ENCODE assay signal across 1 cellular context in the genomic region with DNA sequence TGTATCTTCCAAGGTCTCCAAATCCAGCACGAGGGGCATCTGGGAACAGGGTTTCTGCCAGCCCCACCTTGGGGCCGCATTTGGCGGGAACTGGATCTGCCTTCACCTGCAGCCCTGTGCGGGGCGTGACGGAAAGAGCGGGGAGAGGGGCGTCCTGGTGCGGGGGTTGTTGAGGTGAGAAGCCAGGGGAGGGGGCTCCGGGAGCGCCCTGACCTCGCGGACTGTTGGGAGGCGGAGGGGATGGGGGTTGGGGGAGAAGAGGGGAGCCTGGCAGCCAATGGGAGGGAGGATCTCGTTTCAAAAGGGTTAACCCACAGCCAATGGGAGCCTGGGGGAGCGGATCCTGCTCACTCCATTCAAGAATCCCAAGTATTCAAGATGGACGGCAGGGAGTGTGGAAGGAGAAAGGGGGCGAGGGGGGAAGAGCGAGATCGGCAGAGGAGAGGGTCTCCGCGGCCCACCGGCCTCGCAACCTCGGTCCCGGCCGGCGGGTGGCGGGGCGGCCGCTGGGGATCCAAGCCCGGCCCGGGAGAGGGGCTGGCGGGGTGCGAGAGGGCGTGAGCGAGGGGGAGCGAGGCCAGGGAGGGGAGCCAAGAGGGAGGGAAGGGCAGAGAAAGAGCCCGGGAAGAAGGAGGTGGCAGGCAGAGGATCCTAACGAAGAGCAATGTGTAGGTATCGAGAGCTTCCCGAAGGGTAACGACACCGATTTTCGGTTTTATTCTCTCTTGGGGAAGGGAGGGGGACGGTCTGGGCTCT.
TF ChIP-seq lines count a peak whose summit lies in the region.

No MANE protein-coding gene starts in this region.

TF ChIP-seq in SK-N-SH treated with all-trans-retinoic acid at 6 μM for 48 hours, 23 proteins besides CTCF, POLR2A, EP300 and RAD21:
- TF ChIP-seq, protein P1, sequence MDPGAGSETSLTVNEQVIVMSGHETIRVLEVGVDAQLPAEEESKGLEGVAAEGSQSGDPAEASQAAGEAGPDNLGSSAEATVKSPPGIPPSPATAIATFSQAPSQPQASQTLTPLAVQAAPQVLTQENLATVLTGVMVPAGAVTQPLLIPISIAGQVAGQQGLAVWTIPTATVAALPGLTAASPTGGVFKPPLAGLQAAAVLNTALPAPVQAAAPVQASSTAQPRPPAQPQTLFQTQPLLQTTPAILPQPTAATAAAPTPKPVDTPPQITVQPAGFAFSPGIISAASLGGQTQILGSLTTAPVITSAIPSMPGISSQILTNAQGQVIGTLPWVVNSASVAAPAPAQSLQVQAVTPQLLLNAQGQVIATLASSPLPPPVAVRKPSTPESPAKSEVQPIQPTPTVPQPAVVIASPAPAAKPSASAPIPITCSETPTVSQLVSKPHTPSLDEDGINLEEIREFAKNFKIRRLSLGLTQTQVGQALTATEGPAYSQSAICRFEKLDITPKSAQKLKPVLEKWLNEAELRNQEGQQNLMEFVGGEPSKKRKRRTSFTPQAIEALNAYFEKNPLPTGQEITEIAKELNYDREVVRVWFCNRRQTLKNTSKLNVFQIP (CRISPR knock-in tag; IDR thresholded peaks at IDR 0.05; ENCODE audit: borderline replicate concordance, low read depth), result no peak
- TF ChIP-seq ZNF8 (CRISPR knock-in tag; IDR thresholded peaks at IDR 0.05) (no peak), ISL1 (CRISPR knock-in tag; IDR thresholded peaks at IDR 0.05) (no peak), TCF4 (CRISPR knock-in tag; IDR thresholded peaks at IDR 0.05; ENCODE audit: borderline replicate concordance) (no peak), TOX (CRISPR knock-in tag; IDR thresholded peaks at IDR 0.05; ENCODE audit: borderline replicate concordance) (no peak), CSDC2 (CRISPR knock-in tag; IDR thresholded peaks at IDR 0.05) (no peak), ZNF70 (CRISPR knock-in tag; IDR thresholded peaks at IDR 0.05) (no peak), BACH2 (CRISPR knock-in tag; IDR thresholded peaks at IDR 0.05; ENCODE audit: borderline replicate concordance) (no peak), GLIS3 (CRISPR knock-in tag; IDR thresholded peaks at IDR 0.05) (no peak), ZC3H10 (CRISPR knock-in tag; IDR thresholded peaks at IDR 0.05) (no peak), OSR1 (CRISPR knock-in tag; IDR thresholded peaks at IDR 0.05) (no peak), ZNF565 (CRISPR knock-in tag; conservative IDR thresholded peaks at IDR 0.05; ENCODE audit: low read depth) (no peak), ARNTL (CRISPR knock-in tag; IDR thresholded peaks at IDR 0.05; ENCODE audit: borderline replicate concordance, low read depth) (no peak), PPARA (CRISPR knock-in tag; IDR thresholded peaks at IDR 0.05; ENCODE audit: borderline replicate concordance) (no peak), ZFP3 (CRISPR knock-in tag; IDR thresholded peaks at IDR 0.05) (no peak), CREB5 (CRISPR knock-in tag; IDR thresholded peaks at IDR 0.05; ENCODE audit: low read depth) (no peak)
- TF ChIP-seq, protein P2, sequence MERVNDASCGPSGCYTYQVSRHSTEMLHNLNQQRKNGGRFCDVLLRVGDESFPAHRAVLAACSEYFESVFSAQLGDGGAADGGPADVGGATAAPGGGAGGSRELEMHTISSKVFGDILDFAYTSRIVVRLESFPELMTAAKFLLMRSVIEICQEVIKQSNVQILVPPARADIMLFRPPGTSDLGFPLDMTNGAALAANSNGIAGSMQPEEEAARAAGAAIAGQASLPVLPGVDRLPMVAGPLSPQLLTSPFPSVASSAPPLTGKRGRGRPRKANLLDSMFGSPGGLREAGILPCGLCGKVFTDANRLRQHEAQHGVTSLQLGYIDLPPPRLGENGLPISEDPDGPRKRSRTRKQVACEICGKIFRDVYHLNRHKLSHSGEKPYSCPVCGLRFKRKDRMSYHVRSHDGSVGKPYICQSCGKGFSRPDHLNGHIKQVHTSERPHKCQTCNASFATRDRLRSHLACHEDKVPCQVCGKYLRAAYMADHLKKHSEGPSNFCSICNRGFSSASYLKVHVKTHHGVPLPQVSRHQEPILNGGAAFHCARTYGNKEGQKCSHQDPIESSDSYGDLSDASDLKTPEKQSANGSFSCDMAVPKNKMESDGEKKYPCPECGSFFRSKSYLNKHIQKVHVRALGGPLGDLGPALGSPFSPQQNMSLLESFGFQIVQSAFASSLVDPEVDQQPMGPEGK (CRISPR knock-in tag; IDR thresholded peaks at IDR 0.05; ENCODE audit: borderline replicate concordance), result no peak
- TF ChIP-seq, protein P3, sequence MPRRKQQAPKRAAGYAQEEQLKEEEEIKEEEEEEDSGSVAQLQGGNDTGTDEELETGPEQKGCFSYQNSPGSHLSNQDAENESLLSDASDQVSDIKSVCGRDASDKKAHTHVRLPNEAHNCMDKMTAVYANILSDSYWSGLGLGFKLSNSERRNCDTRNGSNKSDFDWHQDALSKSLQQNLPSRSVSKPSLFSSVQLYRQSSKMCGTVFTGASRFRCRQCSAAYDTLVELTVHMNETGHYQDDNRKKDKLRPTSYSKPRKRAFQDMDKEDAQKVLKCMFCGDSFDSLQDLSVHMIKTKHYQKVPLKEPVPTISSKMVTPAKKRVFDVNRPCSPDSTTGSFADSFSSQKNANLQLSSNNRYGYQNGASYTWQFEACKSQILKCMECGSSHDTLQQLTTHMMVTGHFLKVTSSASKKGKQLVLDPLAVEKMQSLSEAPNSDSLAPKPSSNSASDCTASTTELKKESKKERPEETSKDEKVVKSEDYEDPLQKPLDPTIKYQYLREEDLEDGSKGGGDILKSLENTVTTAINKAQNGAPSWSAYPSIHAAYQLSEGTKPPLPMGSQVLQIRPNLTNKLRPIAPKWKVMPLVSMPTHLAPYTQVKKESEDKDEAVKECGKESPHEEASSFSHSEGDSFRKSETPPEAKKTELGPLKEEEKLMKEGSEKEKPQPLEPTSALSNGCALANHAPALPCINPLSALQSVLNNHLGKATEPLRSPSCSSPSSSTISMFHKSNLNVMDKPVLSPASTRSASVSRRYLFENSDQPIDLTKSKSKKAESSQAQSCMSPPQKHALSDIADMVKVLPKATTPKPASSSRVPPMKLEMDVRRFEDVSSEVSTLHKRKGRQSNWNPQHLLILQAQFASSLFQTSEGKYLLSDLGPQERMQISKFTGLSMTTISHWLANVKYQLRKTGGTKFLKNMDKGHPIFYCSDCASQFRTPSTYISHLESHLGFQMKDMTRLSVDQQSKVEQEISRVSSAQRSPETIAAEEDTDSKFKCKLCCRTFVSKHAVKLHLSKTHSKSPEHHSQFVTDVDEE (CRISPR knock-in tag; IDR thresholded peaks at IDR 0.05), result no peak
